In genomic region chr6:166383817-166384363, GRCh38 we compare ENCODE assay signal across 8 cellular contexts. TPM values are rescaled to one million over a fixed set of nuclear protein-coding genes. Genes with fewer than 3 reads are reported as not detected.
A peak's percentile ranks its signal among the peaks of the same experiment; 100 is the strongest.
DNase-seq lines count a peak whose midpoint lies in the region; ATAC-seq and TF ChIP-seq lines count a peak whose summit lies in the region.
"Not testable (repeated sequence)": the region's sequence is repeated elsewhere in the genome, so short reads cannot be mapped to it uniquely, and the experiment has no call there.

No MANE protein-coding gene starts in this region.

- H3K27me3 Mint-ChIP-seq in CD4-positive, alpha-beta T cell; natural killer cell treated with Interleukin-12 subunit alpha and Interleukin-12 subunit beta and Interleukin-15 and Interleukin-18, amount 100 ng/mL, for 72 hours; stimulated activated memory B cell treated with anti-CD40 and anti-IgM and Interleukin-4, amounts not matched to agents 10 μg/mL and 1 μg/mL and 100 μg/mL, for 72 hours: not testable (repeated sequence)

- H3K9me2 ChIP-seq in HCT116 (ENCODE audit: insufficient read depth): not testable (repeated sequence)

- not testable (repeated sequence) for H3K36me3 Mint-ChIP-seq in CD4-positive, alpha-beta T cell (ENCODE audit: low read depth); natural killer cell treated with Interleukin-12 subunit alpha and Interleukin-12 subunit beta and Interleukin-15 and Interleukin-18, amount 100 ng/mL, for 72 hours; stimulated activated memory B cell treated with anti-CD40 and anti-IgM and Interleukin-4, amounts not matched to agents 10 μg/mL and 1 μg/mL and 100 μg/mL, for 72 hours

- RAD21 ChIA-PET in HCT116 (lab: Charles Lee; ENCODE audit: low non-redundant PET in 1 of 2, low total read pairs in 2 of 2, uncharacterized antibody in 2 of 2, unreplicated experiment in 2 of 2): not testable (repeated sequence)

- peak overlapping the region; percentile 94 for H3K27ac Mint-ChIP-seq in CD4-positive, alpha-beta T cell
- H3K27ac Mint-ChIP-seq in natural killer cell treated with Interleukin-12 subunit alpha and Interleukin-12 subunit beta and Interleukin-15 and Interleukin-18, amount 100 ng/mL, for 72 hours: peak overlapping the region; percentile 19 to 36
- H3K27ac Mint-ChIP-seq in stimulated activated memory B cell treated with anti-CD40 and anti-IgM and Interleukin-4, amounts not matched to agents 10 μg/mL and 1 μg/mL and 100 μg/mL, for 72 hours: peak overlapping the region; percentile 79

- TF ChIP-seq POLR2A in HCT116 (IDR thresholded peaks at IDR 0.05; ENCODE audit: borderline replicate concordance, extremely low read depth, insufficient read depth, insufficient read length); breast epithelium (IDR thresholded peaks at IDR 0.05): not testable (repeated sequence)

- H3K4me3 ChIP-seq in HCT116 (replicated peaks in 1 of 2; ENCODE audit: low read depth in 1 of 2, low read length in 2 of 2): peak overlapping the region; percentile 70 to 74
- peak overlapping the region; percentile 81 to 96 (median 95) for H3K4me3 ChIP-seq in breast epithelium
- H3K4me3 ChIP-seq in heart right ventricle: peak overlapping the region; percentile 69 to 97 (median 91)

- peak in 6 of 10 experiments; percentile 9 to 25 (median 20) for DNase-seq in CD4-positive, alpha-beta T cell
- not testable (repeated sequence) for DNase-seq in HCT116 (ENCODE audit: low read depth, low spot score); natural killer cell treated with Interleukin-12 subunit alpha and Interleukin-12 subunit beta and Interleukin-15 and Interleukin-18, amount 100 ng/mL, for 72 hours (ENCODE audit: low spot score)
- DNase-seq in NCI-H510A treated with DMSO at 0.1 percent for 48 hours (lab: John Stamatoyannopoulos, UW) (peak; percentile 24), breast epithelium (ENCODE audit: low spot score in 2 of 2) (peak in 1 of 2 donors; percentile 23), heart right ventricle (peak in 1 of 2 donors; percentile 33)
- DNase-seq in activated CD4-positive, alpha-beta T cell treated with anti-CD3 and anti-CD28 coated beads, Interleukin-2, amount 50 U/mL, for 48 hours: peak; percentile 36 to 47

- H3K4me1 ChIP-seq in HCT116 (ENCODE audit: control insufficient read depth in 1 of 2, insufficient read depth in 2 of 2, low read length in 2 of 2): peaks cover 4 to 17% of the 10 kb centered on the region in 2 experiments; a peak in 3 of 4 replicates
- H3K4me1 ChIP-seq in breast epithelium: not testable (repeated sequence)
- H3K4me1 ChIP-seq in heart right ventricle: peaks cover 3 to 33% (median 24%) of the 10 kb centered on the region in 9 donors

- peak overlapping the region; percentile 80 for H3K9ac ChIP-seq in HCT116 (ENCODE audit: low read length)

- ATAC-seq in CD4-positive, alpha-beta T cell (ENCODE audit: poor library complexity); HCT116; heart right ventricle; natural killer cell treated with Interleukin-12 subunit alpha and Interleukin-12 subunit beta and Interleukin-15 and Interleukin-18, amount 100 ng/mL, for 72 hours; stimulated activated memory B cell treated with anti-CD40 and anti-IgM and Interleukin-4, amounts not matched to agents 10 μg/mL and 1 μg/mL and 100 μg/mL, for 72 hours: not testable (repeated sequence)

- H3K27me3 ChIP-seq in CD4-positive, alpha-beta T cell (ENCODE audit: control insufficient read depth, insufficient read depth, low read length); HCT116 (ENCODE audit: insufficient read depth, low read length); breast epithelium; heart right ventricle: not testable (repeated sequence)

- H4K20me1 ChIP-seq in HCT116 (ENCODE audit: insufficient read depth): not testable (repeated sequence)

- POLR2A ChIA-PET in CD4-positive, alpha-beta T cell (lab: Charles Lee): interaction anchor here (0.9 to 1.6 kb wide), 2 partner anchors 28 to 42 kb away, joined by 3 to 4 read pairs; partner anchors contain the start of gene SFT2D1
- POLR2A ChIA-PET in HCT116 (lab: Charles Lee): not testable (repeated sequence)

- CTCF ChIA-PET in CD4-positive, alpha-beta T cell (lab: Charles Lee): interaction anchor here (0.8 kb wide), 1 partner anchor 70 kb away, joined by 3 read pairs; no protein-coding TSS in a partner anchor
- CTCF ChIA-PET in HCT116 (lab: Charles Lee): not testable (repeated sequence)

- peaks cover 14% of the 10 kb centered on the region for H3K4me1 Mint-ChIP-seq in CD4-positive, alpha-beta T cell (ENCODE audit: low read depth)
- not testable (repeated sequence) for H3K4me1 Mint-ChIP-seq in natural killer cell treated with Interleukin-12 subunit alpha and Interleukin-12 subunit beta and Interleukin-15 and Interleukin-18, amount 100 ng/mL, for 72 hours (ENCODE audit: low read depth in 2 of 2)
- H3K4me1 Mint-ChIP-seq in stimulated activated memory B cell treated with anti-CD40 and anti-IgM and Interleukin-4, amounts not matched to agents 10 μg/mL and 1 μg/mL and 100 μg/mL, for 72 hours: peaks cover 12% of the 10 kb centered on the region

- 22 to 25% methylated on average over 20 of the region's 20 CpGs for WGBS in heart right ventricle, 2 donors

- peak overlapping the region; percentile 95 for H3K4me3 Mint-ChIP-seq in CD4-positive, alpha-beta T cell
- H3K4me3 Mint-ChIP-seq in natural killer cell treated with Interleukin-12 subunit alpha and Interleukin-12 subunit beta and Interleukin-15 and Interleukin-18, amount 100 ng/mL, for 72 hours: peak overlapping the region; percentile 90
- H3K4me3 Mint-ChIP-seq in stimulated activated memory B cell treated with anti-CD40 and anti-IgM and Interleukin-4, amounts not matched to agents 10 μg/mL and 1 μg/mL and 100 μg/mL, for 72 hours: peak overlapping the region; percentile 91

- H3K9me3 ChIP-seq in CD4-positive, alpha-beta T cell (ENCODE audit: control insufficient read depth, low read length); HCT116 (ENCODE audit: control insufficient read depth in 1 of 2, insufficient read depth in 1 of 2, low read depth in 1 of 2, low read length in 2 of 2); breast epithelium; heart right ventricle: not testable (repeated sequence)

- intact Hi-C loops in CD4-positive, alpha-beta T cell (cut with DNase I, micrococcal nuclease): loop anchor here (1.0 to 5.0 kb wide), 7 partner anchors 33 to 613 kb away; partner anchors contain the start of genes RPS6KA2 (in 2 of the 2), CEP43 (in 1 of the 2) and SFT2D1 (in 1 of the 2)
- intact Hi-C loops in HCT116 (cut with micrococcal nuclease): loop anchor here (1.0 to 5.0 kb wide), 3 partner anchors 42 to 107 kb away; partner anchors contain the start of gene SFT2D1
- intact Hi-C loops in breast epithelium (cut with DNase I; ENCODE audit: low total_unique reads): not testable (repeated sequence)
- intact Hi-C loops in heart right ventricle (cut with DNase I): loop anchor here in 7 of 10 donors (2.0 to 5.0 kb wide), 7 partner anchors 19 to 227 kb away; partner anchors contain the start of gene SFT2D1 (in 6 of the 7)

- peak overlapping the region; percentile 72 for H3K27ac ChIP-seq in CD4-positive, alpha-beta T cell (ENCODE audit: low read depth, low read length)
- H3K27ac ChIP-seq in HCT116 (ENCODE audit: low read depth, low read length) (peak overlapping the region; percentile 95), breast epithelium (peak overlapping the region; percentile 95), heart right ventricle (peak overlapping the region; percentile 91 to 98 (median 96))

- BruUV-seq in HCT116 (replicated peaks; lab: Mats Ljungman, UMichigan): TSS peak; percentile 67

- TF ChIP-seq CTCF in CD4-positive, alpha-beta T cell (IDR thresholded peaks at IDR 0.05): not testable (repeated sequence)
- TF ChIP-seq CTCF in HCT116 (IDR thresholded peaks at IDR 0.05 in 2 of 3, conservative IDR thresholded peaks at IDR 0.05 in 1 of 3; ENCODE audit: borderline replicate concordance in 1 of 3, insufficient read depth in 1 of 3, low read depth in 2 of 3, low read length in 2 of 3) (peak in 1 of 3 experiments; percentile 12; a peak in 2 of 6 replicates), breast epithelium (IDR thresholded peaks at IDR 0.05) (peak in 1 of 3 donors; percentile 43), heart right ventricle (IDR thresholded peaks at IDR 0.05) (peak in 6 of 9 donors; percentile 14 to 40 (median 28))

- not testable (repeated sequence) for H3K36me3 ChIP-seq in HCT116 (ENCODE audit: control insufficient read depth in 1 of 2, insufficient read depth in 2 of 2, low read length in 2 of 2); breast epithelium; heart right ventricle

- H3K4me2 ChIP-seq in HCT116 (ENCODE audit: low read length): peak overlapping the region; percentile 100

- not testable (repeated sequence) for H3K9me3 Mint-ChIP-seq in CD4-positive, alpha-beta T cell; natural killer cell treated with Interleukin-12 subunit alpha and Interleukin-12 subunit beta and Interleukin-15 and Interleukin-18, amount 100 ng/mL, for 72 hours; stimulated activated memory B cell treated with anti-CD40 and anti-IgM and Interleukin-4, amounts not matched to agents 10 μg/mL and 1 μg/mL and 100 μg/mL, for 72 hours

- H2AFZ ChIP-seq in HCT116 (ENCODE audit: low read depth, low read length, poor library complexity, severe bottlenecking): peak overlapping the region; percentile 71

- not testable (repeated sequence) for TF ChIP-seq RAD21 in HCT116 (IDR thresholded peaks at IDR 0.05; ENCODE audit: low read depth)

- not testable (repeated sequence) for H3K79me2 ChIP-seq in HCT116 (ENCODE audit: insufficient read depth, low read length)

RNA-seq across cellular contexts. Expression of gene MPC1, which starts 1.1 kb away (rescaled TPM):
- total RNA-seq in CD4-positive, alpha-beta T cell: 10 to 100 TPM; 17.4 to 19.3 TPM
- total RNA-seq in HCT116 (2021; ENCODE audit: unreplicated experiment) (15.9 TPM), breast epithelium (10 to 100 TPM; 37.4 to 66.9 (median 65.7) TPM), heart right ventricle (100 to 1,000 TPM; 276 to 736 (median 588) TPM)
- polyA plus RNA-seq in HCT116 (2012): 13.2 and 13.6 TPM in 2 replicates
- polyA plus RNA-seq in heart right ventricle: 100 to 1,000 TPM; 358 to 359 TPM
- 10 to 100 TPM; 11.5 to 30.4 TPM for total RNA-seq in natural killer cell treated with Interleukin-12 subunit alpha and Interleukin-12 subunit beta and Interleukin-15 and Interleukin-18, amount 100 ng/mL, for 72 hours

RNA-seq across cellular contexts. Expression of gene SFT2D1, which starts 41.5 kb away (rescaled TPM):
- total RNA-seq in CD4-positive, alpha-beta T cell: 10 to 100 TPM; 10.4 to 12.5 TPM
- 65.6 TPM for total RNA-seq in HCT116 (2021; ENCODE audit: unreplicated experiment)
- 46.1 and 56.4 TPM in 2 replicates for polyA plus RNA-seq in HCT116 (2012)
- 10 to 100 TPM; 41.1 to 52.4 (median 52.1) TPM for total RNA-seq in breast epithelium
- 10 to 100 TPM; 15.6 to 28.1 (median 21.4) TPM for total RNA-seq in heart right ventricle
- 10 to 100 TPM; 35.9 to 43.6 TPM for polyA plus RNA-seq in heart right ventricle
- 10 to 100 TPM; 40.7 to 67.5 TPM for total RNA-seq in natural killer cell treated with Interleukin-12 subunit alpha and Interleukin-12 subunit beta and Interleukin-15 and Interleukin-18, amount 100 ng/mL, for 72 hours

Comparison
In these comparisons a context has a peak if more than half of its experiments do, and no peak if none do; other contexts are left out.
1. H3K27ac Mint-ChIP-seq: peak in every context shown above with its lines; median percentile 94 in CD4-positive, alpha-beta T cell; 79 in stimulated activated memory B cell treated with anti-CD40 and anti-IgM and Interleukin-4, amounts not matched to agents 10 μg/mL and 1 μg/mL and 100 μg/mL, for 72 hours; 28 in natural killer cell treated with Interleukin-12 subunit alpha and Interleukin-12 subunit beta and Interleukin-15 and Interleukin-18, amount 100 ng/mL, for 72 hours.
2. RNA of gene MPC1, which starts 1.1 kb away (total RNA-seq): 276 to 736 TPM in heart right ventricle; 37.4 to 66.9 TPM in breast epithelium, 11.5 to 30.4 TPM in natural killer cell treated with Interleukin-12 subunit alpha and Interleukin-12 subunit beta and Interleukin-15 and Interleukin-18, amount 100 ng/mL, for 72 hours, 17.4 to 19.3 TPM in CD4-positive, alpha-beta T cell and 15.9 TPM in HCT116 (single experiment); every median in the first group is over 4 times any median in the second.
3. Peak in every context shown above with its lines, with median percentiles within 50 percentile points of each other: H3K27ac ChIP-seq, H3K4me3 Mint-ChIP-seq and H3K4me3 ChIP-seq.